In genomic region chr1:31382379-31382989, GRCh38 we compare ENCODE assay signal across 24 cellular contexts. TPM values are rescaled to one million over a fixed set of nuclear protein-coding genes. Genes with fewer than 3 reads are reported as not detected.
DNase-seq lines count a peak whose midpoint lies in the region; ATAC-seq and TF ChIP-seq lines count a peak whose summit lies in the region.
"Had no signal": no experiment of that assay in that cellular context is flagged by ENCODE, and none has a peak within 500 bp of the region (broad histone marks: within the 10 kb centered on the region; RNA-seq: fewer than 3 reads in every experiment).

No MANE protein-coding gene starts in this region.

- DNase-seq in DMS 273 (lab: John Stamatoyannopoulos, UW; ENCODE audit: unreplicated experiment) (peak; percentile 80), DMS 273 treated with DMSO at 0.1 percent for 48 hours (lab: John Stamatoyannopoulos, UW) (no peak), adipocyte (ENCODE audit: low read depth) (no peak), left ventricle myocardium superior (peak; percentile 78), transverse colon (no peak), D341Med (ENCODE audit: low spot score) (no peak), NCI-H526 (lab: John Stamatoyannopoulos, UW) (no peak), NCI-H2081 treated with DMSO at 0.1 percent for 48 hours (lab: John Stamatoyannopoulos, UW) (no peak)
- DNase-seq: activated CD4-positive, alpha-beta memory T cell treated with anti-CD3 and anti-CD28 coated beads for 36 hours; activated T-cell treated with anti-CD3 and anti-CD28 coated beads for 4 hours; COR-L47; left colon; mesendoderm; natural killer cell; NCI-H2029; NCI-H510A; stimulated activated CD4-positive, alpha-beta T cell treated with anti-CD3 and anti-CD28 coated beads, Interleukin-2, amount 100 ng/mL, for 24 hours; testis had no signal

- H3K36me3 ChIP-seq in adipocyte (ENCODE audit: control insufficient read depth, insufficient read depth, low read length, severe bottlenecking) (no peaks in the 10 kb centered on the region), transverse colon (no peaks in the 10 kb centered on the region)
- H3K36me3 ChIP-seq: adrenal gland had no signal

- peaks cover 3% of the 10 kb centered on the region for H3K27me3 ChIP-seq in adipocyte (replicated peaks; ENCODE audit: control insufficient read depth, insufficient read depth, low read length)
- no peaks in the 10 kb centered on the region for H3K27me3 ChIP-seq in transverse colon
- H3K27me3 ChIP-seq: adrenal gland, testis had no signal

- peak overlapping the region; percentile 10 for H3K9ac ChIP-seq in adipocyte (ENCODE audit: low read length)
- H3K9ac ChIP-seq: parathyroid adenoma had no signal

- TF ChIP-seq POLR2A in transverse colon (IDR thresholded peaks at IDR 0.05), result no peak

- ATAC-seq in left ventricle myocardium superior, result peak; percentile 76
- ATAC-seq: natural killer cell; stimulated activated effector memory CD8-positive, alpha-beta T cell treated with anti-CD3 and anti-CD28 coated beads, Interleukin-12 subunit alpha, Interleukin-12 subunit beta, amount 100 ng/mL, for 72 hours had no signal

- peak overlapping the region in 3 of 4 donors; percentile 44 to 76 (median 55) for H3K27ac ChIP-seq in transverse colon
- H3K27ac ChIP-seq: 22Rv1, adrenal gland, parathyroid adenoma, testis had no signal

- TF ChIP-seq CTCF in transverse colon (IDR thresholded peaks at IDR 0.05), result no peak

- in situ Hi-C loops in transverse colon (cut with MboI; ENCODE audit: low pct_ligation_motif_present in 1 of 4, low pct_unique_long_range_greater_than_20kb in 1 of 4, low sequenced_read_pairs in 3 of 4), result no loop called here

- H3K4me3 ChIP-seq in adipocyte (ENCODE audit: low read length) (peak overlapping the region; percentile 12), transverse colon (no peak overlapping the region)
- H3K4me3 ChIP-seq: adrenal gland, testis had no signal

- WGBS in transverse colon (ENCODE audit: low coverage in 1 of 2), 2 donors, result 65 to 79% methylated on average over 2 to 3 of the region's 3 CpGs

- no peaks in the 10 kb centered on the region for H3K9me3 ChIP-seq in adipocyte (ENCODE audit: control insufficient read depth, low read length)
- H3K9me3 ChIP-seq in transverse colon, result no peaks in the 10 kb centered on the region
- H3K9me3 ChIP-seq: adrenal gland, testis had no signal

- peaks cover 51% of the 10 kb centered on the region for H3K4me1 ChIP-seq in adipocyte (ENCODE audit: control insufficient read depth, insufficient read depth, low read length)
- H3K4me1 ChIP-seq in transverse colon, result peaks cover 5 to 46% (median 22%) of the 10 kb centered on the region in 4 donors
- H3K4me1 ChIP-seq: parathyroid adenoma, testis had no signal

- TF ChIP-seq EP300 in transverse colon (IDR thresholded peaks at IDR 0.05; ENCODE audit: low read depth), result no peak

- intact Hi-C loops in left ventricle myocardium superior (cut with micrococcal nuclease), result no loop called here
- intact Hi-C loops in transverse colon (cut with DNase I; ENCODE audit: low total_unique reads), result no loop called here

RNA-seq across cellular contexts. Expression of gene FABP3, which starts 9.6 kb away (rescaled TPM):
- total RNA-seq in left ventricle myocardium superior (4,698 TPM), transverse colon (1 to 10 TPM in 2 of 4 donors, not detected in 2; 5.9 to 7.6 TPM)
- total RNA-seq: activated CD4-positive, alpha-beta memory T cell treated with anti-CD3 and anti-CD28 coated beads for 36 hours; B cell; Daoy; natural killer cell had no signal

RNA-seq across cellular contexts. Expression of gene SERINC2, which starts 30.5 kb away (rescaled TPM):
- 1.3 TPM for total RNA-seq in left ventricle myocardium superior
- total RNA-seq in transverse colon, result 100 to 1,000 TPM in 3 of 4 donors, 10 to 100 TPM in 1; 85.6 to 343 (median 250) TPM

Comparison
In these comparisons a context has a peak if more than half of its experiments do, and no peak if none do; other contexts are left out.
1. DNase-seq: peak in DMS 273 (single experiment) and left ventricle myocardium superior (single experiment); none in DMS 273 treated with DMSO at 0.1 percent for 48 hours (single experiment), adipocyte (single experiment), transverse colon (single experiment), D341Med (single experiment), NCI-H526 (0 of 2) and NCI-H2081 treated with DMSO at 0.1 percent for 48 hours (single experiment).
2. RNA of gene FABP3, which starts 9.6 kb away (total RNA-seq): 4,698 TPM in left ventricle myocardium superior (single experiment); 5.9 to 7.6 TPM in transverse colon; every median in the first group is over 100 times any median in the second.
3. RNA of gene SERINC2, which starts 30.5 kb away (total RNA-seq): 85.6 to 343 TPM in transverse colon; 1.3 TPM in left ventricle myocardium superior (single experiment); every median in the first group is over 10 times any median in the second.